In genomic region chr20:31570735-31571617, GRCh38 we compare ENCODE assay signal across 1 cellular context.
A peak's percentile ranks its signal among the peaks of the same experiment; 100 is the strongest.
TF ChIP-seq lines count a peak whose summit lies in the region.

No MANE protein-coding gene starts in this region.

TF ChIP-seq in SK-N-SH, 30 proteins besides CTCF, POLR2A, EP300 and RAD21 (continued from another document):
- no peak for TF ChIP-seq REST (IDR thresholded peaks at IDR 0.05; ENCODE audit: low read depth, low read length)
- TF ChIP-seq RCOR1 (IDR thresholded peaks at IDR 0.05; ENCODE audit: low read length): peak; percentile 89
- TF ChIP-seq TAF1 (IDR thresholded peaks at IDR 0.05; ENCODE audit: borderline replicate concordance, low read depth, low read length): no peak
- no peak for TF ChIP-seq USF2 (IDR thresholded peaks at IDR 0.05; ENCODE audit: borderline replicate concordance, low read depth, low read length)
- TF ChIP-seq NFIC (IDR thresholded peaks at IDR 0.05; ENCODE audit: borderline replicate concordance): peak; percentile 13; the same call in 1 of the 2 replicates
- TF ChIP-seq JUND (IDR thresholded peaks at IDR 0.05): peak; percentile 3; the same call in 1 of the 2 replicates
- TF ChIP-seq GABPA (IDR thresholded peaks at IDR 0.05; ENCODE audit: low read depth): no peak
- no peak; the same call in 1 of the 2 replicates for TF ChIP-seq FOSL2 (IDR thresholded peaks at IDR 0.05; ENCODE audit: borderline replicate concordance, low read depth)
- TF ChIP-seq MXI1 (IDR thresholded peaks at IDR 0.05; ENCODE audit: low read depth, low read length): no peak; the same call in 1 of the 2 replicates
- TF ChIP-seq MEF2A (IDR thresholded peaks at IDR 0.05; ENCODE audit: borderline replicate concordance, low read depth): no peak
- no peak for TF ChIP-seq USF1 (IDR thresholded peaks at IDR 0.05; ENCODE audit: borderline replicate concordance, low read depth)
